9 cellular contexts compared by ENCODE assay signal in genomic region chr3:154120903-154121235, GRCh38. TPM values are rescaled to one million over a fixed set of nuclear protein-coding genes. Genes with fewer than 3 reads are reported as not detected.
A peak's percentile ranks its signal among the peaks of the same experiment; 100 is the strongest.
DNase-seq lines count a peak whose midpoint lies in the region; ATAC-seq and TF ChIP-seq lines count a peak whose summit lies in the region.
"Had no signal": no experiment of that assay in that cellular context is flagged by ENCODE, and none has a peak within 500 bp of the region (broad histone marks: within the 10 kb centered on the region; RNA-seq: fewer than 3 reads in every experiment).

No MANE protein-coding gene starts in this region.

- no peak overlapping the region for H3K27ac Mint-ChIP-seq in activated CD4-positive, alpha-beta T cell treated with anti-CD3 and anti-CD28 coated beads for 36 hours
- H3K27ac Mint-ChIP-seq in IgD-negative memory B cell = no peak overlapping the region
- no peak overlapping the region for H3K27ac Mint-ChIP-seq in natural killer cell

- intact Hi-C loops in activated CD4-positive, alpha-beta T cell treated with anti-CD3 and anti-CD28 coated beads for 36 hours (cut with DNase I, micrococcal nuclease) = loop anchor here in 1 of 2 experiments (2.0 to 5.0 kb wide), 3 partner anchors 116 to 1751 kb away; partner anchors contain the start of genes DHX36 and GMPS
- intact Hi-C loops in natural killer cell (cut with micrococcal nuclease) = no loop called here

- peak overlapping the region; percentile 78 for H3K4me3 ChIP-seq in coronary artery

- POLR2A ChIA-PET in activated CD4-positive, alpha-beta T cell treated with anti-CD3 and anti-CD28 coated beads for 36 hours (lab: Charles Lee) = interaction anchor here (0.6 kb wide), 1 partner anchor 72 kb away, joined by 3 read pairs; no protein-coding TSS in a partner anchor

- ATAC-seq in activated CD4-positive, alpha-beta T cell treated with anti-CD3 and anti-CD28 coated beads for 36 hours = peak; percentile 69
- ATAC-seq in natural killer cell = no peak

- CTCF ChIA-PET in activated CD4-positive, alpha-beta T cell treated with anti-CD3 and anti-CD28 coated beads for 36 hours (lab: Charles Lee) = interaction anchor here (1.3 to 1.5 kb wide), 2 partner anchors 23 to 133 kb away, joined by 4 read pairs; no protein-coding TSS in a partner anchor

- H3K27ac ChIP-seq in coronary artery = peak overlapping the region; percentile 58 to 81

- no peaks in the 10 kb centered on the region for H3K36me3 Mint-ChIP-seq in activated CD4-positive, alpha-beta T cell treated with anti-CD3 and anti-CD28 coated beads for 36 hours (ENCODE audit: low read depth)
- H3K36me3 Mint-ChIP-seq in IgD-negative memory B cell = no peaks in the 10 kb centered on the region
- no peaks in the 10 kb centered on the region for H3K36me3 Mint-ChIP-seq in natural killer cell

- peak overlapping the region; percentile 69 for H3K4me3 Mint-ChIP-seq in activated CD4-positive, alpha-beta T cell treated with anti-CD3 and anti-CD28 coated beads for 36 hours
- peak overlapping the region; percentile 35 to 90 (median 79) for H3K4me3 Mint-ChIP-seq in IgD-negative memory B cell
- H3K4me3 Mint-ChIP-seq in natural killer cell = peak overlapping the region; percentile 70

- TF ChIP-seq CTCF in coronary artery (IDR thresholded peaks at IDR 0.05) = no peak
- TF ChIP-seq CTCF in natural killer cell (IDR thresholded peaks at IDR 0.05) = no peak

- DNase-seq in activated CD4-positive, alpha-beta T cell treated with anti-CD3 and anti-CD28 coated beads for 36 hours = no peak
- DNase-seq in activated CD4-positive, alpha-beta T cell treated with anti-CD3 and anti-CD28 coated beads for 1 hour = no peak
- DNase-seq in coronary artery (ENCODE audit: low spot score) (no peak), natural killer cell (no peak), HT-29 (ENCODE audit: low spot score) (no peak), NCI-H2029 (lab: John Stamatoyannopoulos, UW) (no peak), NCI-H1694 (lab: John Stamatoyannopoulos, UW) (no peak)
- DNase-seq: DND-41 had no signal

- peaks cover 2% of the 10 kb centered on the region for H3K9me3 Mint-ChIP-seq in activated CD4-positive, alpha-beta T cell treated with anti-CD3 and anti-CD28 coated beads for 36 hours (ENCODE audit: low read depth)
- H3K9me3 Mint-ChIP-seq in IgD-negative memory B cell (peaks cover 0 to 2% (median 0%) of the 10 kb centered on the region in 3 donors), natural killer cell (no peaks in the 10 kb centered on the region)

- H3K4me1 Mint-ChIP-seq in activated CD4-positive, alpha-beta T cell treated with anti-CD3 and anti-CD28 coated beads for 36 hours = peaks cover 22% of the 10 kb centered on the region
- H3K4me1 Mint-ChIP-seq in IgD-negative memory B cell = peaks cover 5 to 17% (median 15%) of the 10 kb centered on the region in 3 donors
- H3K4me1 Mint-ChIP-seq in natural killer cell = peaks cover 12 to 16% of the 10 kb centered on the region in 2 donors

- peaks cover 63% of the 10 kb centered on the region for H3K27me3 Mint-ChIP-seq in activated CD4-positive, alpha-beta T cell treated with anti-CD3 and anti-CD28 coated beads for 36 hours
- H3K27me3 Mint-ChIP-seq in IgD-negative memory B cell = peaks cover 54% of the 10 kb centered on the region
- peaks cover 36 to 70% of the 10 kb centered on the region in 2 donors for H3K27me3 Mint-ChIP-seq in natural killer cell (ENCODE audit: low read depth in 2 of 2)

RNA-seq across cellular contexts. Expression of gene ARHGEF26, which starts 0.3 kb away (rescaled TPM):
- total RNA-seq in activated CD4-positive, alpha-beta T cell treated with anti-CD3 and anti-CD28 coated beads for 36 hours = under 1 TPM; 0.14 to 0.16 TPM
- 0.11 TPM for polyA plus RNA-seq in IgD-negative memory B cell
- under 1 TPM in 1 of 3 donors, not detected in 2; 0.20 TPM for total RNA-seq in natural killer cell
- total RNA-seq in HT-29 (2014; rRNA removed; shearing (Covaris generic)) = 8.3 and 11.3 TPM in 2 replicates
